Comparison of ENCODE assay signal across 8 cellular contexts in genomic region chr16:1771072-1771863, GRCh38. TPM values are rescaled to one million over a fixed set of nuclear protein-coding genes. Genes with fewer than 3 reads are reported as not detected.
DNase-seq lines count a peak whose midpoint lies in the region; ATAC-seq, FAIRE-seq and TF ChIP-seq lines count a peak whose summit lies in the region.

Gene NME3, minus strand, starts transcription at chr16:1771543. Its CDS starts 9 bp downstream, at chr16:1771534.

- DNase-seq in GM12891 (ENCODE audit: insufficient read length, low spot score) (peak; percentile 88), LoVo (ENCODE audit: low spot score) (peak; percentile 49), caudate nucleus (lab: John Stamatoyannopoulos, UW) (peak in 54 of 61 donors; percentile 10 to 77 (median 55)), iris pigment epithelial cell (ENCODE audit: low read depth) (peak; percentile 75), NCI-H774 (lab: John Stamatoyannopoulos, UW) (no peak)
- peak; percentile 56 for DNase-seq in activated CD4-positive, CD25-positive, alpha-beta regulatory T cell treated with anti-CD3 and anti-CD28 coated beads, Interleukin-2, amount 50 U/mL, for 16 hours (ENCODE audit: low read depth, low spot score)
- DNase-seq in stimulated activated CD4-positive, alpha-beta T cell treated with anti-CD3 and anti-CD28 coated beads, Interleukin-12 subunit alpha, Interleukin-12 subunit beta, amount 100 ng/mL, for 24 hours (ENCODE audit: low read depth in 2 of 2): peak; percentile 55 to 77

- TF ChIP-seq POLR2A in GM12891 (IDR thresholded peaks at IDR 0.05; ENCODE audit: low read depth, low read length): peak; percentile 55; the same call in 1 of the 2 replicates

- no peak for ATAC-seq in HG03520 (IDR thresholded peaks at IDR 0.05; ENCODE audit: unreplicated experiment)

- FAIRE-seq in GM12891 (lab: Jason Lieb, UNC): peak; percentile 88

- H3K27ac ChIP-seq in caudate nucleus (ENCODE audit: low read depth, low read length): peak within 1 kb of the TSS; percentile 73

TF ChIP-seq in GM12891, 5 proteins besides CTCF, POLR2A, EP300 and RAD21:
- TF ChIP-seq TAF1 (IDR thresholded peaks at IDR 0.05; ENCODE audit: low read depth, low read length) (no peak), PAX5 (IDR thresholded peaks at IDR 0.05; ENCODE audit: insufficient read depth, low read length, severe bottlenecking) (no peak)
TF ChIP-seq in GM12891: peak in this region for 0.

RNA-seq across cellular contexts. Expression of gene NME3, which starts in this region (rescaled TPM):
- 62.8 TPM for polyA plus RNA-seq in GM12891 (2012; ENCODE audit: low read depth, missing spikeins)
